Comparison of ENCODE assay signal across 15 cellular contexts in genomic region chr1:228148196-228148861, GRCh38. TPM values are rescaled to one million over a fixed set of nuclear protein-coding genes. Genes with fewer than 3 reads are reported as not detected.
DNase-seq lines count a peak whose midpoint lies in the region; ATAC-seq and TF ChIP-seq lines count a peak whose summit lies in the region.
"Had no signal": no experiment of that assay in that cellular context is flagged by ENCODE, and none has a peak within 500 bp of the region (broad histone marks: within the 10 kb centered on the region; RNA-seq: fewer than 3 reads in every experiment).

No MANE protein-coding gene starts in this region.

- POLR2A ChIA-PET in Caco-2 (lab: Charles Lee): no interaction called here

- H3K9me3 ChIP-seq in adipocyte (ENCODE audit: control insufficient read depth, low read length) (no peaks in the 10 kb centered on the region), hepatocyte (ENCODE audit: low read depth) (no peaks in the 10 kb centered on the region), stomach smooth muscle (ENCODE audit: control insufficient read depth in 2 of 2, low read length in 2 of 2) (no peaks in the 10 kb centered on the region), Caco-2 (no peaks in the 10 kb centered on the region)
- H3K9me3 ChIP-seq: HAP-1 had no signal

- no peak for ATAC-seq in GM18517 (IDR thresholded peaks at IDR 0.05; ENCODE audit: unreplicated experiment)
- ATAC-seq: activated T-cell treated with anti-CD3 and anti-CD28 coated beads, Interleukin-2, amount 50 U/mL, for 72 hours had no signal

- in situ Hi-C loops in GM13976 (cut with MboI; ENCODE audit: low sequenced_read_pairs, unreplicated experiment): no loop called here

- no peak for TF ChIP-seq CTCF in GM13976 (IDR thresholded peaks at IDR 0.05; ENCODE audit: borderline replicate concordance, control extremely low read depth, extremely low read depth, insufficient read depth, missing control alignments)
- TF ChIP-seq CTCF in hepatocyte (IDR thresholded peaks at IDR 0.05; ENCODE audit: poor library complexity): no peak
- TF ChIP-seq CTCF in Caco-2 (IDR thresholded peaks at IDR 0.05; ENCODE audit: insufficient read depth in 1 of 2, low read depth in 1 of 2, low read length in 1 of 2, severe bottlenecking in 1 of 2, unreplicated experiment in 1 of 2): no peak

- H3K9me3 Mint-ChIP-seq in Caco-2 (ENCODE audit: unreplicated experiment): no peaks in the 10 kb centered on the region
- H3K9me3 Mint-ChIP-seq: activated T-cell treated with anti-CD3 and anti-CD28 coated beads, Interleukin-2, amount 50 U/mL, for 72 hours; WTC11 had no signal

- no peak overlapping the region for H3K4me3 Mint-ChIP-seq in Caco-2 (ENCODE audit: unreplicated experiment)
- H3K4me3 Mint-ChIP-seq: activated T-cell treated with anti-CD3 and anti-CD28 coated beads, Interleukin-2, amount 50 U/mL, for 72 hours; WTC11 had no signal

- peaks cover 12% of the 10 kb centered on the region for H3K36me3 Mint-ChIP-seq in Caco-2 (ENCODE audit: insufficient read depth, unreplicated experiment)
- H3K36me3 Mint-ChIP-seq: WTC11 had no signal

- DNase-seq in GM13976 (ENCODE audit: low spot score) (peak; percentile 24), adipocyte (ENCODE audit: low read depth) (no peak), hepatocyte (ENCODE audit: low spot score) (peak; percentile 7), Caco-2 (no peak), RKO (ENCODE audit: low spot score) (no peak), H4 (ENCODE audit: low spot score) (no peak)
- DNase-seq: activated T-cell treated with anti-CD3 and anti-CD28 coated beads, Interleukin-2, amount 50 U/mL, for 72 hours; NCI-H2171 treated with DMSO at 0.1 percent for 48 hours; RPMI8226 had no signal

- H4K20me1 ChIP-seq in hepatocyte (ENCODE audit: insufficient read depth, poor library complexity, severe bottlenecking): peaks cover 35% of the 10 kb centered on the region

- no peak overlapping the region for H3K4me2 ChIP-seq in hepatocyte

- H3K27ac ChIP-seq in hepatocyte (no peak overlapping the region), stomach smooth muscle (ENCODE audit: low read length) (peak overlapping the region; percentile 96)
- H3K27ac ChIP-seq: cardiac muscle cell, foreskin keratinocyte had no signal

- no TSS peak for BruUV-seq in Caco-2 (replicated peaks; lab: Mats Ljungman, UMichigan)

- no peak overlapping the region for H3K27ac Mint-ChIP-seq in Caco-2 (ENCODE audit: unreplicated experiment)
- H3K27ac Mint-ChIP-seq: activated T-cell treated with anti-CD3 and anti-CD28 coated beads, Interleukin-2, amount 50 U/mL, for 72 hours; WTC11 had no signal

- H3K4me1 ChIP-seq in adipocyte (ENCODE audit: control insufficient read depth, insufficient read depth, low read length) (peaks cover 37% of the 10 kb centered on the region), hepatocyte (ENCODE audit: insufficient read depth) (peaks cover 35% of the 10 kb centered on the region), stomach smooth muscle (ENCODE audit: control insufficient read depth, insufficient read depth, low read length) (peaks cover 48% of the 10 kb centered on the region), Caco-2 (peaks cover 6% of the 10 kb centered on the region; the same call in 1 of the 2 replicates)
- H3K4me1 ChIP-seq: HAP-1 had no signal

- no peaks in the 10 kb centered on the region for H3K4me1 Mint-ChIP-seq in Caco-2 (ENCODE audit: low read depth, unreplicated experiment)

- H3K9ac ChIP-seq in adipocyte (ENCODE audit: low read length) (peak overlapping the region; percentile 56), stomach smooth muscle (ENCODE audit: low read length in 2 of 2) (peak overlapping the region in 1 of 2 donors; percentile 15)

- H3K27me3 ChIP-seq in adipocyte (replicated peaks; ENCODE audit: control insufficient read depth, insufficient read depth, low read length): no peaks in the 10 kb centered on the region
- H3K27me3 ChIP-seq in hepatocyte: no peaks in the 10 kb centered on the region
- no peaks in the 10 kb centered on the region for H3K27me3 ChIP-seq in stomach smooth muscle (ENCODE audit: control insufficient read depth in 1 of 2, insufficient read depth in 2 of 2, low read length in 2 of 2)
- no peaks in the 10 kb centered on the region for H3K27me3 ChIP-seq in Caco-2 (replicated peaks; ENCODE audit: control insufficient read depth, insufficient read depth, low read length)
- H3K27me3 ChIP-seq: cardiac muscle cell, foreskin keratinocyte had no signal

- no peak overlapping the region for H3K4me3 ChIP-seq in adipocyte (ENCODE audit: low read length)
- H3K4me3 ChIP-seq in hepatocyte: no peak overlapping the region
- no peak overlapping the region for H3K4me3 ChIP-seq in stomach smooth muscle (ENCODE audit: low read length in 2 of 2)
- no peak overlapping the region for H3K4me3 ChIP-seq in Caco-2 (ENCODE audit: low read depth, low read length)
- H3K4me3 ChIP-seq: cardiac muscle cell, HAP-1 had no signal

- H2AFZ ChIP-seq in hepatocyte: no peak overlapping the region

- H3K36me3 ChIP-seq in adipocyte (ENCODE audit: control insufficient read depth, insufficient read depth, low read length, severe bottlenecking): peaks cover 30% of the 10 kb centered on the region
- no peaks in the 10 kb centered on the region for H3K36me3 ChIP-seq in hepatocyte (replicated peaks; ENCODE audit: insufficient read depth, low read depth)
- peaks cover 0 to 13% of the 10 kb centered on the region in 2 donors for H3K36me3 ChIP-seq in stomach smooth muscle (ENCODE audit: control insufficient read depth in 2 of 2, insufficient read depth in 2 of 2, low read length in 2 of 2)
- peaks cover 2% of the 10 kb centered on the region for H3K36me3 ChIP-seq in Caco-2 (ENCODE audit: control insufficient read depth, insufficient read depth, low read length)
- H3K36me3 ChIP-seq: cardiac muscle cell had no signal

- no peaks in the 10 kb centered on the region for H3K9me2 ChIP-seq in hepatocyte (replicated peaks; ENCODE audit: insufficient read depth)

- no peaks in the 10 kb centered on the region for H3K27me3 Mint-ChIP-seq in Caco-2 (ENCODE audit: insufficient read depth, unreplicated experiment)

- CTCF ChIA-PET in Caco-2 (lab: Charles Lee): no interaction called here

- intact Hi-C loops in Caco-2 (cut with micrococcal nuclease; ENCODE audit: unreplicated experiment): no loop called here

- WGBS in hepatocyte (ENCODE audit: low lambda C conversion rate, missing lambda C conversion rate): 90% methylated on average over 17 of the region's 18 CpGs

- peaks cover 35% of the 10 kb centered on the region for H3K79me2 ChIP-seq in hepatocyte

RNA-seq across cellular contexts. Expression of gene GJC2, which starts 1.4 kb away (rescaled TPM):
- total RNA-seq in hepatocyte (0.80 and 1.6 TPM in 2 replicates), Caco-2 (2022) (1.1 and 1.5 TPM in 2 replicates)
- 0.40 and 0.63 TPM in 2 replicates for polyA plus RNA-seq in hepatocyte
- 0.06 TPM in 1 of 2 replicates, not detected in the other for total RNA-seq in H4 (2014; rRNA removed; shearing (Covaris generic))

RNA-seq across cellular contexts. Expression of gene GUK1, which starts 8.2 kb away (rescaled TPM):
- 157 and 158 TPM in 2 replicates for total RNA-seq in hepatocyte
- 306 and 368 TPM in 2 replicates for polyA plus RNA-seq in hepatocyte
- 73.6 and 74.4 TPM in 2 replicates for total RNA-seq in Caco-2 (2022)
- 185 and 196 TPM in 2 replicates for total RNA-seq in H4 (2014; rRNA removed; shearing (Covaris generic))

RNA-seq across cellular contexts. Expression of gene IBA57, which starts 17.3 kb away (rescaled TPM):
- 5.0 and 5.7 TPM in 2 replicates for total RNA-seq in hepatocyte
- 4.7 and 5.6 TPM in 2 replicates for polyA plus RNA-seq in hepatocyte
- total RNA-seq in Caco-2 (2022): 14.3 and 15.4 TPM in 2 replicates
- 0.74 and 1.8 TPM in 2 replicates for total RNA-seq in H4 (2014; rRNA removed; shearing (Covaris generic))

RNA-seq across cellular contexts. Expression of gene MRPL55, which starts 39.2 kb away (rescaled TPM):
- 59.6 and 64.8 TPM in 2 replicates for total RNA-seq in hepatocyte
- polyA plus RNA-seq in hepatocyte: 122 and 130 TPM in 2 replicates
- total RNA-seq in Caco-2 (2022): 63.7 and 69.9 TPM in 2 replicates
- 85.3 and 97.7 TPM in 2 replicates for total RNA-seq in H4 (2014; rRNA removed; shearing (Covaris generic))

RNA-seq across cellular contexts. Expression of gene C1orf35, which starts 45.2 kb away (rescaled TPM):
- 8.3 and 12.3 TPM in 2 replicates for total RNA-seq in hepatocyte
- polyA plus RNA-seq in hepatocyte: 24.6 and 31.6 TPM in 2 replicates
- total RNA-seq in Caco-2 (2022): 34.2 and 34.5 TPM in 2 replicates
- 10.7 and 14.2 TPM in 2 replicates for total RNA-seq in H4 (2014; rRNA removed; shearing (Covaris generic))

Comparison
In these comparisons a context has a peak if more than half of its experiments do, and no peak if none do; other contexts are left out.
1. DNase-seq: peak in GM13976 (single experiment) and hepatocyte (single experiment); none in adipocyte (single experiment), Caco-2 (0 of 2), RKO (single experiment) and H4 (single experiment).